In the genomic region with DNA sequence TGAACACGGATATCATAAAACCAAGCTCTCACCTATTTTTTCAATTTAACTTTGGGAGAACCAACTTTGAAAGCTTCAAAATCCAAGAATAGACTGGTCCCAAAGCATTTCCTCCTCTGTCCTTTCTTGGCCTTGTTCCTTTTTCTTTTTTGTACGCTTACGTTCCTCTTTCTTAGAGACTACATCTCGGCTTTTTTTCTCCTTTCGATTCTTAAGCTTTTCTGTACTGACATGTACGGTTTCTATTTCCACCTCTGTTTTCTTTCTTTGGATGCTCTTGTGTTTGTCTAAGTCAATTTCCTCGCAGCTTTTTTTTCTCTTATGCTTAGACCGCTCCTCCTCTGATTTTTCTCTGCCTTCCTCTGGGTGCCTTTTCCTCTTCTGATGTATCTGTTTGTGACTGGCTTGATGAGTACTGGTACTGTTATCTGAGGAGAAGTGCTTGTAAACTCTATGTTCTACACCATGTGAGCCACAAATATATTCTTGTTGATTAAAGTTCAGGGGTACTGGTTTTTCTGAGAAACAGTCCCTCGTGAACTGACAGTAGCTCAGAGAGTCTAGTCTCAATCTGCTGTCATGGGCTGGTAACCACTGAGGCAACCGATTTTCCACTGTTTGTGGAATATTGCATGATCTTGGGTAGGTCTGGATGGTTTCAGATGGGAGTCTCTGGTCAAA, we compare ENCODE assay signal across 12 cellular contexts. TPM values are rescaled to one million over a fixed set of nuclear protein-coding genes. Genes with fewer than 3 reads are reported as not detected.
DNase-seq lines count a peak whose midpoint lies in the region; ATAC-seq and TF ChIP-seq lines count a peak whose summit lies in the region.
"Had no signal": no experiment of that assay in that cellular context is flagged by ENCODE, and none has a peak within 500 bp of the region (broad histone marks: within the 10 kb centered on the region; RNA-seq: fewer than 3 reads in every experiment).

No MANE protein-coding gene starts in this region.

- H3K9me3 Mint-ChIP-seq in memory B cell: no peaks in the 10 kb centered on the region
- no peaks in the 10 kb centered on the region for H3K9me3 Mint-ChIP-seq in glutamatergic neuron (ENCODE audit: unreplicated experiment)

- POLR2A ChIA-PET in HCT116 (lab: Charles Lee): interaction anchor here (2.2 kb wide), 1 partner anchor 12 kb away, joined by 11 read pairs; the partner anchor contains the start of gene RNU2-63P
- POLR2A ChIA-PET in Panc1 (lab: Charles Lee): no interaction called here

- no peak for TF ChIP-seq POLR2A in HCT116 (IDR thresholded peaks at IDR 0.05; ENCODE audit: borderline replicate concordance, extremely low read depth, insufficient read depth, insufficient read length)

- H3K4me1 ChIP-seq in HCT116 (ENCODE audit: control insufficient read depth in 1 of 2, insufficient read depth in 2 of 2, low read length in 2 of 2) (no peaks in the 10 kb centered on the region), Panc1 (ENCODE audit: control insufficient read depth, insufficient read depth, low read length) (no peaks in the 10 kb centered on the region), psoas muscle (no peaks in the 10 kb centered on the region)

- TF ChIP-seq RAD21 in HCT116 (IDR thresholded peaks at IDR 0.05; ENCODE audit: low read depth): no peak

- H3K9ac ChIP-seq in HCT116 (ENCODE audit: low read length): no peak overlapping the region

- H2AFZ ChIP-seq in HCT116 (ENCODE audit: low read depth, low read length, poor library complexity, severe bottlenecking): no peak overlapping the region

- peak overlapping the region; percentile 58 for H3K27ac Mint-ChIP-seq in memory B cell
- no peak overlapping the region for H3K27ac Mint-ChIP-seq in glutamatergic neuron (ENCODE audit: unreplicated experiment)

- RAD21 ChIA-PET in HCT116 (lab: Charles Lee; ENCODE audit: low non-redundant PET in 1 of 2, low total read pairs in 2 of 2, uncharacterized antibody in 2 of 2, unreplicated experiment in 2 of 2): no interaction called here

- ATAC-seq in HCT116 (no peak), Panc1 (no peak), memory B cell (ENCODE audit: low read depth) (peak; percentile 60), psoas muscle (no peak)

- DNase-seq in HCT116 (ENCODE audit: low read depth, low spot score) (no peak), Panc1 (ENCODE audit: low read depth, low spot score) (no peak), memory B cell (ENCODE audit: low spot score in 2 of 2) (no peak), psoas muscle (no peak), glutamatergic neuron (no peak), LoVo (ENCODE audit: low spot score) (no peak)
- DNase-seq: DMS 273 treated with DMSO at 0.1 percent for 48 hours, hypothalamus had no signal

- H3K27me3 ChIP-seq in HCT116 (ENCODE audit: insufficient read depth, low read length) (no peaks in the 10 kb centered on the region), Panc1 (ENCODE audit: control insufficient read depth, insufficient read depth, low read length) (no peaks in the 10 kb centered on the region), psoas muscle (ENCODE audit: insufficient read depth in 3 of 3, low read length in 2 of 3) (no peaks in the 10 kb centered on the region)

- CTCF ChIA-PET in HCT116 (lab: Charles Lee): interaction anchor here (0.9 kb wide), 1 partner anchor 26 kb away, joined by 3 read pairs; no protein-coding TSS in a partner anchor
- CTCF ChIA-PET in Panc1 (lab: Charles Lee): no interaction called here

- H3K36me3 Mint-ChIP-seq in memory B cell: peaks cover 18% of the 10 kb centered on the region
- no peaks in the 10 kb centered on the region for H3K36me3 Mint-ChIP-seq in glutamatergic neuron (ENCODE audit: unreplicated experiment)

- no peaks in the 10 kb centered on the region for H3K9me2 ChIP-seq in HCT116 (ENCODE audit: insufficient read depth)

- TF ChIP-seq CTCF in HCT116 (IDR thresholded peaks at IDR 0.05 in 2 of 3, conservative IDR thresholded peaks at IDR 0.05 in 1 of 3; ENCODE audit: borderline replicate concordance in 1 of 3, insufficient read depth in 1 of 3, low read depth in 2 of 3, low read length in 2 of 3): no peak
- no peak for TF ChIP-seq CTCF in Panc1 (IDR thresholded peaks at IDR 0.05)
- no peak for TF ChIP-seq CTCF in psoas muscle (IDR thresholded peaks at IDR 0.05)
- TF ChIP-seq CTCF in glutamatergic neuron (IDR thresholded peaks at IDR 0.05; ENCODE audit: partially characterized antibody, unreplicated experiment): no peak

- BruUV-seq in HCT116 (replicated peaks; lab: Mats Ljungman, UMichigan) (TSS peak; percentile 34), Panc1 (replicated peaks; lab: Mats Ljungman, UMichigan) (TSS peak; percentile 52)

- intact Hi-C loops in HCT116 (cut with micrococcal nuclease) (no loop called here), Panc1 (cut with micrococcal nuclease; ENCODE audit: unreplicated experiment) (no loop called here), psoas muscle (cut with DNase I) (no loop called here)

- H3K36me3 ChIP-seq in HCT116 (ENCODE audit: control insufficient read depth in 1 of 2, insufficient read depth in 2 of 2, low read length in 2 of 2): no peaks in the 10 kb centered on the region
- H3K36me3 ChIP-seq in Panc1 (ENCODE audit: control insufficient read depth, insufficient read depth, low read length): no peaks in the 10 kb centered on the region
- H3K36me3 ChIP-seq in psoas muscle (ENCODE audit: insufficient read depth in 1 of 2, low read depth in 1 of 2): peaks cover 3 to 71% of the 10 kb centered on the region in 2 donors

- H3K9me3 ChIP-seq in HCT116 (ENCODE audit: control insufficient read depth in 1 of 2, insufficient read depth in 1 of 2, low read depth in 1 of 2, low read length in 2 of 2) (no peaks in the 10 kb centered on the region), Panc1 (ENCODE audit: control insufficient read depth, insufficient read depth, low read depth, low read length) (no peaks in the 10 kb centered on the region), psoas muscle (no peaks in the 10 kb centered on the region)

- in situ Hi-C loops in Panc1 (cut with HindIII; ENCODE audit: low pct_unique_long_range_greater_than_20kb, low sequenced_read_pairs): no loop called here

- WGBS in psoas muscle, 3 donors: 87 to 95% (median 91%) methylated on average over 10 of the region's 10 CpGs

- H4K20me1 ChIP-seq in HCT116 (ENCODE audit: insufficient read depth): no peaks in the 10 kb centered on the region

- peak overlapping the region; percentile 46; the same call in 1 of the 2 replicates for H3K4me3 ChIP-seq in GM08714 (ENCODE audit: low read length)
- H3K4me3 ChIP-seq in HCT116 (replicated peaks in 1 of 2; ENCODE audit: low read depth in 1 of 2, low read length in 2 of 2): no peak overlapping the region
- no peak overlapping the region for H3K4me3 ChIP-seq in Panc1 (ENCODE audit: low read depth in 2 of 2, low read length in 2 of 2)
- H3K4me3 ChIP-seq in psoas muscle: no peak overlapping the region

- no peaks in the 10 kb centered on the region for H3K79me2 ChIP-seq in HCT116 (ENCODE audit: insufficient read depth, low read length)

- no peaks in the 10 kb centered on the region for H3K27me3 Mint-ChIP-seq in memory B cell
- peaks cover 1% of the 10 kb centered on the region for H3K27me3 Mint-ChIP-seq in glutamatergic neuron (ENCODE audit: unreplicated experiment)

- no peak overlapping the region for H3K4me2 ChIP-seq in HCT116 (ENCODE audit: low read length)

- H3K27ac ChIP-seq in HCT116 (ENCODE audit: low read depth, low read length) (no peak overlapping the region), Panc1 (ENCODE audit: low read length) (no peak overlapping the region), psoas muscle (no peak overlapping the region)

- H3K4me3 Mint-ChIP-seq in memory B cell: peak overlapping the region; percentile 66
- H3K4me3 Mint-ChIP-seq in glutamatergic neuron (ENCODE audit: unreplicated experiment): no peak overlapping the region

- H3K4me1 Mint-ChIP-seq in memory B cell (peaks cover 5% of the 10 kb centered on the region), glutamatergic neuron (ENCODE audit: low read depth, unreplicated experiment) (peaks cover 5% of the 10 kb centered on the region)

RNA-seq across cellular contexts. Expression of gene RNU2-63P, which starts 11.5 kb away (rescaled TPM):
- 7.4 TPM for total RNA-seq in HCT116 (2021; ENCODE audit: unreplicated experiment)
- polyA plus RNA-seq in HCT116 (2012): not detected in 2 replicates
- 14.0 TPM for total RNA-seq in Panc1 (2021; ENCODE audit: unreplicated experiment)
- polyA plus RNA-seq in Panc1 (2012; ENCODE audit: insufficient read length): not detected
- 1 to 10 TPM in 1 of 4 donors, not detected in 3; 5.0 TPM for total RNA-seq in psoas muscle
- polyA plus RNA-seq in psoas muscle: not detected
- 8.2 TPM for total RNA-seq in glutamatergic neuron (ENCODE audit: unreplicated experiment)
- total RNA-seq: M059J, mononuclear cell had no signal

RNA-seq across cellular contexts. Expression of gene KRCC1, which starts 27.7 kb away (rescaled TPM):
- total RNA-seq in HCT116 (2021; ENCODE audit: unreplicated experiment) (5.8 TPM), Panc1 (2021; ENCODE audit: unreplicated experiment) (7.6 TPM), psoas muscle (10 to 100 TPM; 10.8 to 24.1 (median 18.7) TPM), glutamatergic neuron (ENCODE audit: unreplicated experiment) (8.0 TPM)
- polyA plus RNA-seq in HCT116 (2012): 2.2 and 3.0 TPM in 2 replicates
- 5.1 TPM for polyA plus RNA-seq in Panc1 (2012; ENCODE audit: insufficient read length)
- polyA plus RNA-seq in psoas muscle: 10 to 100 TPM; 19.1 to 44.4 (median 20.1) TPM

RNA-seq across cellular contexts. Expression of gene SMYD1, which starts 39.8 kb away (rescaled TPM):
- not detected for total RNA-seq in HCT116 (2021; ENCODE audit: unreplicated experiment)
- polyA plus RNA-seq in HCT116 (2012): not detected in 2 replicates
- total RNA-seq in Panc1 (2021; ENCODE audit: unreplicated experiment): not detected
- polyA plus RNA-seq in Panc1 (2012; ENCODE audit: insufficient read length): not detected
- total RNA-seq in psoas muscle: 100 to 1,000 TPM; 143 to 325 (median 232) TPM
- polyA plus RNA-seq in psoas muscle: 100 to 1,000 TPM in 1 of 3 donors, 10 to 100 TPM in 1, 1 to 10 TPM in 1; 8.0 to 112 (median 57.2) TPM
- total RNA-seq in glutamatergic neuron (ENCODE audit: unreplicated experiment): 0.25 TPM
- total RNA-seq: M059J; T-helper 2 cell treated with Interferon-gamma antibody and Interleukin-4, amounts not matched to agents 100 ng/mL and 5 ng/mL, for 36 hours had no signal

Comparison
In these comparisons a context has a peak if more than half of its experiments do, and no peak if none do; other contexts are left out.
1. RNA of gene SMYD1, which starts 39.8 kb away (total RNA-seq): 143 to 325 TPM in psoas muscle; 0.25 TPM in glutamatergic neuron (single experiment), not detected in HCT116 (single experiment) and not detected in Panc1 (single experiment); every median in the first group is over 100 times any median in the second.